9 cellular contexts compared by ENCODE assay signal in genomic region chr1:27430903-27431653, GRCh38. TPM values are rescaled to one million over a fixed set of nuclear protein-coding genes. Genes with fewer than 3 reads are reported as not detected.
A peak's percentile ranks its signal among the peaks of the same experiment; 100 is the strongest.
DNase-seq lines count a peak whose midpoint lies in the region; ATAC-seq and TF ChIP-seq lines count a peak whose summit lies in the region.
"Had no signal": no experiment of that assay in that cellular context is flagged by ENCODE, and none has a peak within 500 bp of the region (broad histone marks: within the 10 kb centered on the region; RNA-seq: fewer than 3 reads in every experiment).

No MANE protein-coding gene starts in this region.

- no peak overlapping the region for H3K4ac ChIP-seq in neuronal stem cell (ENCODE audit: low read length)

- no peak overlapping the region for H2BK5ac ChIP-seq in neuronal stem cell (ENCODE audit: low read length)

- no peak overlapping the region for H2BK15ac ChIP-seq in neuronal stem cell (ENCODE audit: low read length)

- ATAC-seq in HG02981 (IDR thresholded peaks at IDR 0.05; ENCODE audit: unreplicated experiment): no peak

- no peak overlapping the region for H2BK12ac ChIP-seq in neuronal stem cell (ENCODE audit: low read length)

- H3K23ac ChIP-seq in neuronal stem cell (ENCODE audit: low read depth, low read length, poor library complexity): no peak overlapping the region

- H3K4me1 Mint-ChIP-seq in endothelial cell (ENCODE audit: unreplicated experiment) (peaks cover 71% of the 10 kb centered on the region), osteocyte (ENCODE audit: unreplicated experiment) (peaks cover 86% of the 10 kb centered on the region)

- H3K36me3 ChIP-seq in SJCRH30: peaks cover 16% of the 10 kb centered on the region
- H3K36me3 ChIP-seq in neuronal stem cell (replicated peaks in 1 of 2; ENCODE audit: control insufficient read depth in 2 of 2, insufficient read depth in 2 of 2, low read length in 2 of 2): peaks cover 3 to 26% of the 10 kb centered on the region in 2 donors

- no peak for TF ChIP-seq CTCF in endothelial cell (IDR thresholded peaks at IDR 0.05; ENCODE audit: unreplicated experiment)
- TF ChIP-seq CTCF in osteocyte (IDR thresholded peaks at IDR 0.05): peak; percentile 16

- H3K4me3 Mint-ChIP-seq in endothelial cell (ENCODE audit: unreplicated experiment): peak overlapping the region; percentile 50
- no peak overlapping the region for H3K4me3 Mint-ChIP-seq in osteocyte (ENCODE audit: unreplicated experiment)

- H3K27me3 ChIP-seq in SJCRH30 (no peaks in the 10 kb centered on the region), neuronal stem cell (ENCODE audit: control insufficient read depth in 3 of 3, insufficient read depth in 3 of 3, low read depth in 1 of 3, low read length in 3 of 3) (no peaks in the 10 kb centered on the region)

- H3K4me3 ChIP-seq in SJCRH30 (no peak overlapping the region), neuronal stem cell (ENCODE audit: low read length in 2 of 2) (no peak overlapping the region)

- H2AK5ac ChIP-seq in neuronal stem cell (ENCODE audit: low read depth, low read length): no peak overlapping the region

- H3K4me1 ChIP-seq in SJCRH30 (peaks cover 69% of the 10 kb centered on the region), neuronal stem cell (ENCODE audit: control insufficient read depth in 2 of 2, insufficient read depth in 1 of 2, low read depth in 1 of 2, low read length in 2 of 2) (peaks cover 3 to 18% of the 10 kb centered on the region in 2 donors)

- peaks cover 18% of the 10 kb centered on the region for H3K36me3 Mint-ChIP-seq in endothelial cell (ENCODE audit: low read depth, unreplicated experiment)
- peaks cover 5% of the 10 kb centered on the region for H3K36me3 Mint-ChIP-seq in osteocyte (ENCODE audit: unreplicated experiment)

- peak overlapping the region; percentile 94 for H3K27ac Mint-ChIP-seq in endothelial cell (ENCODE audit: unreplicated experiment)
- peak overlapping the region; percentile 99 for H3K27ac Mint-ChIP-seq in osteocyte (ENCODE audit: unreplicated experiment)

- H3K4me2 ChIP-seq in neuronal stem cell (ENCODE audit: insufficient read depth, low read length, poor library complexity, severe bottlenecking): no peak overlapping the region

- WGBS in neuronal stem cell (ENCODE audit: extremely low coverage in 2 of 2, insufficient read length in 2 of 2, insufficient replicate concordance in 1 of 2), 2 donors: no CpG with 5 or more reads among the region's 1 CpG

- H4K8ac ChIP-seq in neuronal stem cell (ENCODE audit: low read depth, low read length): no peak overlapping the region

- peaks cover 6% of the 10 kb centered on the region for H3K9me3 Mint-ChIP-seq in endothelial cell (ENCODE audit: unreplicated experiment)
- H3K9me3 Mint-ChIP-seq in osteocyte (ENCODE audit: unreplicated experiment): no peaks in the 10 kb centered on the region

- no peak overlapping the region for H3K14ac ChIP-seq in neuronal stem cell (ENCODE audit: low read length)

- H3K27me3 Mint-ChIP-seq in endothelial cell (ENCODE audit: unreplicated experiment) (peaks cover 8% of the 10 kb centered on the region), osteocyte (ENCODE audit: unreplicated experiment) (no peaks in the 10 kb centered on the region)

- H3K79me1 ChIP-seq in neuronal stem cell (ENCODE audit: low read depth, low read length): no peaks in the 10 kb centered on the region

- H2BK120ac ChIP-seq in neuronal stem cell (ENCODE audit: low read depth, low read length): no peak overlapping the region

- DNase-seq in GF-D8 (lab: John Stamatoyannopoulos, UW) (peak; percentile 65), SJCRH30 (peak in 1 of 2 experiments; percentile 59), endothelial cell (ENCODE audit: low spot score) (no peak), osteocyte (ENCODE audit: extremely low spot score, unreplicated experiment) (no peak), T-helper 9 cell (no peak), neuronal stem cell (ENCODE audit: low spot score) (no peak), HK-2 (ENCODE audit: unreplicated experiment) (no peak)

- no peak overlapping the region for H2AFZ ChIP-seq in neuronal stem cell (ENCODE audit: low read length)

- H3K9ac ChIP-seq in neuronal stem cell (ENCODE audit: low read depth, low read length, poor library complexity): no peak overlapping the region

- H3K27ac ChIP-seq in SJCRH30 (peak overlapping the region; percentile 94), neuronal stem cell (replicated peaks; ENCODE audit: low read length) (no peak overlapping the region)

- no peak overlapping the region for H3K18ac ChIP-seq in neuronal stem cell (ENCODE audit: low read length)

- no peak overlapping the region for H4K91ac ChIP-seq in neuronal stem cell (ENCODE audit: low read depth, low read length, poor library complexity)

- H3K9me3 ChIP-seq in SJCRH30 (replicated peaks) (no peaks in the 10 kb centered on the region), neuronal stem cell (replicated peaks in 1 of 2; ENCODE audit: control insufficient read depth in 2 of 2, insufficient read depth in 1 of 2, low read depth in 1 of 2, low read length in 2 of 2) (no peaks in the 10 kb centered on the region)

RNA-seq across cellular contexts. Expression of gene GPR3, which starts 38.7 kb away (rescaled TPM):
- 8.3 TPM in 2 replicates for total RNA-seq in SJCRH30 (2014; rRNA removed; shearing (Covaris generic))
- 2.4 TPM for total RNA-seq in endothelial cell (ENCODE audit: unreplicated experiment)
- 0.50 and 0.56 TPM in 2 replicates for total RNA-seq in osteocyte
- polyA plus RNA-seq in neuronal stem cell (2013, experiment 1 of 2): 7.5 TPM
- polyA plus RNA-seq in neuronal stem cell (2013, experiment 2 of 2): 7.8 TPM

RNA-seq across cellular contexts. Expression of gene CD164L2, which starts 47.9 kb away (rescaled TPM):
- total RNA-seq in SJCRH30 (2014; rRNA removed; shearing (Covaris generic)): not detected in 2 replicates
- 0.72 TPM for total RNA-seq in endothelial cell (ENCODE audit: unreplicated experiment)
- total RNA-seq in osteocyte: not detected in 2 replicates
- 0.07 TPM for polyA plus RNA-seq in neuronal stem cell (2013, experiment 1 of 2)
- 0.10 TPM for polyA plus RNA-seq in neuronal stem cell (2013, experiment 2 of 2)
- total RNA-seq: dermis microvascular lymphatic vessel endothelial cell had no signal

RNA-seq across cellular contexts. Expression of gene FCN3, which starts 56.5 kb away (rescaled TPM):
- not detected in 2 replicates for total RNA-seq in SJCRH30 (2014; rRNA removed; shearing (Covaris generic))
- 132 TPM for total RNA-seq in endothelial cell (ENCODE audit: unreplicated experiment)
- total RNA-seq in osteocyte: not detected in 2 replicates
- not detected for polyA plus RNA-seq in neuronal stem cell (2013, experiment 1 of 2)
- polyA plus RNA-seq in neuronal stem cell (2013, experiment 2 of 2): not detected
- total RNA-seq: dermis microvascular lymphatic vessel endothelial cell had no signal

RNA-seq across cellular contexts. Expression of gene WASF2, which starts 58.9 kb away (rescaled TPM):
- 38.2 and 43.6 TPM in 2 replicates for total RNA-seq in SJCRH30 (2014; rRNA removed; shearing (Covaris generic))
- total RNA-seq in endothelial cell (ENCODE audit: unreplicated experiment) (272 TPM), osteocyte (187 and 189 TPM in 2 replicates)
- polyA plus RNA-seq in neuronal stem cell (2013, experiment 1 of 2): 44.1 TPM
- 45.8 TPM for polyA plus RNA-seq in neuronal stem cell (2013, experiment 2 of 2)

Comparison
In these comparisons a context has a peak if more than half of its experiments do, and no peak if none do; other contexts are left out.
1. RNA of gene FCN3, which starts 56.5 kb away (total RNA-seq): 132 TPM in endothelial cell (single experiment); not detected in SJCRH30 and not detected in osteocyte; every median in the first group is over 100 times any median in the second.